ENCODE assay signal across 8 cellular contexts in the genomic region with DNA sequence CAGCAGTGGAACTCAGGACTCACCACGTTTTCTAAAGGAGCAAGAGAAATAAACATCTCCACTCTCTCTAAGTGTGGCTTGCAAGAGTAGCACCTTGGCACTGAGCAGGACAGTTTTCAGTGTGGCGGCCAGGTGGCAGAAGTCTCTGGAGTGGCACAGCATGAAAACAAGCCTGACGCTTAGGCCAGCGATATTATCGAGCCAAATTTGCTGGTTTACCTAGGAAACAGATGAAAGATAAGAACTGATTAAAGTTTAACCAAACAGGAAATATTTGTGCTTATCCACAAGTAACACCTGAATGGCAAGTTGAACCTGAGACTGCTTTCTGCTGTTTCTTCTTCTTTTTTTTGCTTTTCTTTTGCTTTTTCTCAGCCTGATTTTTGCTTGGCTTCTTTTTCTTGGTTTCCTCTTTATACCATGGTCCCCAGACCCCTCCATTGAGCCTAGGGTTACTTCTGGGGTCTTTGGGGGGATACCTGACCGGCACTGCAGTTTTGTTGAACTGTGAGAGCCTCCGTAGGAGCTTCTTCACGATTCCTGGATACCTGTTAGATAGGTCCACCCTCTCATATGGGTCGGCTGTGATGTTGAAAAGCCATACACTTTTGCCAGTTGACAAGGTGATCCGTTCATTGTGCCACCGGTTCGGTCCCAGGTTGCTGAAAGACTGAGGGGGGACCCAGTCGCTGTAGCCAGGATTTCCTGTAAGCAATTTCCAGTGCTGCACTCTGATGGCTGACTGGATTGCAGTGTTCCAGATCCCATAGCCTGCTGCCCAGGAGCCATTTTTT.
DNase-seq lines count a peak whose midpoint lies in the region; ATAC-seq, FAIRE-seq and TF ChIP-seq lines count a peak whose summit lies in the region.

No MANE protein-coding gene starts in this region.

- ATAC-seq in GM19043 (IDR thresholded peaks at IDR 0.05; ENCODE audit: low read depth, unreplicated experiment) (peak; percentile 50), GM19455 (IDR thresholded peaks at IDR 0.05; ENCODE audit: unreplicated experiment) (no peak)

- no peak for TF ChIP-seq POLR2A in H54 (IDR thresholded peaks at IDR 0.05; ENCODE audit: low read depth, low read length)

- DNase-seq in T-helper 1 cell, result peak; percentile 25 to 65 (median 59)
- DNase-seq in bronchial epithelial cell (ENCODE audit: low read depth), result peak; percentile 40
- peak; percentile 31 to 39 for DNase-seq in stimulated activated CD4-positive, alpha-beta T cell treated with anti-CD3 and anti-CD28 coated beads, Interleukin-1b, Interleukin-23, amount 100 ng/mL, for 4 hours (ENCODE audit: low read depth in 2 of 2)
- DNase-seq in H54 (ENCODE audit: insufficient read length, low spot score), result no peak
- no peak for DNase-seq in NCI-H446 (lab: John Stamatoyannopoulos, UW)
- no peak for DNase-seq in GOT3 (lab: John Stamatoyannopoulos, UW)

- no peaks in the 10 kb centered on the region for H3K36me3 ChIP-seq in bronchial epithelial cell (ENCODE audit: control insufficient read depth, insufficient read depth, low read length)

- H3K4me3 ChIP-seq in bronchial epithelial cell (ENCODE audit: low read depth, low read length), result no peak overlapping the region

- no peaks in the 10 kb centered on the region for H3K27me3 ChIP-seq in bronchial epithelial cell (ENCODE audit: control insufficient read depth, insufficient read depth, low read length)

- TF ChIP-seq CTCF in bronchial epithelial cell (IDR thresholded peaks at IDR 0.05; ENCODE audit: insufficient read depth, low read length, severe bottlenecking), result peak; percentile 70

- FAIRE-seq in bronchial epithelial cell (lab: Jason Lieb, UNC) (no peak), H54 (lab: Jason Lieb, UNC) (no peak)

Comparison
In these comparisons a context has a peak if more than half of its experiments do, and no peak if none do; other contexts are left out.
1. DNase-seq: peak in T-helper 1 cell (5 of 5), bronchial epithelial cell (single experiment) and stimulated activated CD4-positive, alpha-beta T cell treated with anti-CD3 and anti-CD28 coated beads, Interleukin-1b, Interleukin-23, amount 100 ng/mL, for 4 hours (2 of 2); none in H54 (single experiment), NCI-H446 (0 of 2) and GOT3 (single experiment).